In genomic region chr16:88519938-88520653, GRCh38 we compare ENCODE assay signal across 17 cellular contexts. TPM values are rescaled to one million over a fixed set of nuclear protein-coding genes. Genes with fewer than 3 reads are reported as not detected.
DNase-seq lines count a peak whose midpoint lies in the region; ATAC-seq, FAIRE-seq and TF ChIP-seq lines count a peak whose summit lies in the region.
"Had no signal": no experiment of that assay in that cellular context is flagged by ENCODE, and none has a peak within 500 bp of the region (broad histone marks: within the 10 kb centered on the region; RNA-seq: fewer than 3 reads in every experiment).

No MANE protein-coding gene starts in this region.

- 87% methylated on average over 3 of the region's 3 CpGs for WGBS in K562 (ENCODE audit: insufficient coverage, low coverage, missing lambda C conversion rate)

- DNase-seq in T-helper 2 cell treated with Interferon-gamma antibody and Interleukin-4, amounts not matched to agents 5 μg/mL and 100 μg/mL, for 36 hours (ENCODE audit: low spot score), result no peak
- no peak for DNase-seq in T-helper 2 cell
- DNase-seq in K562 (ENCODE audit: extremely low read depth in 1 of 4, low spot score in 3 of 4), result no peak
- no peak for DNase-seq in type B pancreatic cell (ENCODE audit: extremely low spot score, unreplicated experiment)
- DNase-seq in foreskin fibroblast, result no peak
- DNase-seq in activated CD8-positive, alpha-beta memory T cell treated with anti-CD3 and anti-CD28 coated beads, Interleukin-2, amount 50 U/mL, for 4 hours, result no peak
- DNase-seq: Caco-2; CD8-positive, alpha-beta T cell; DND-41; GDM1; HCEC 1CT had no signal

- H3K9me3 ChIP-seq in HEK293 (ENCODE audit: control insufficient read depth, insufficient read depth, low read depth, low read length) (no peaks in the 10 kb centered on the region), K562 (replicated peaks; ENCODE audit: control insufficient read depth, insufficient read depth, low read depth, low read length) (no peaks in the 10 kb centered on the region)
- H3K9me3 ChIP-seq: Caco-2 had no signal

- intact Hi-C loops in K562 (cut with micrococcal nuclease), result no loop called here

- H2AFZ ChIP-seq in K562 (ENCODE audit: low read depth, low read length), result no peak overlapping the region

- H3K4me1 Mint-ChIP-seq in T-helper 2 cell treated with Interferon-gamma antibody and Interleukin-4, amounts not matched to agents 5 μg/mL and 100 μg/mL, for 36 hours (ENCODE audit: low read depth), result no peaks in the 10 kb centered on the region
- H3K4me1 Mint-ChIP-seq in type B pancreatic cell (ENCODE audit: unreplicated experiment), result peaks cover 5% of the 10 kb centered on the region
- H3K4me1 Mint-ChIP-seq: CD14-positive monocyte, IgD-negative memory B cell had no signal

- peaks cover 11% of the 10 kb centered on the region for H3K9me1 ChIP-seq in K562 (ENCODE audit: control insufficient read depth, insufficient read depth, low read length)

- no peak for FAIRE-seq in K562 (lab: Jason Lieb, UNC)
- FAIRE-seq: GM12892 had no signal

- TF ChIP-seq POLR2A in K562 (conservative IDR thresholded peaks at IDR 0.05), result peak; percentile 62; the same call in 1 of the 2 replicates

- peaks cover 2% of the 10 kb centered on the region for H3K36me3 Mint-ChIP-seq in T-helper 2 cell treated with Interferon-gamma antibody and Interleukin-4, amounts not matched to agents 5 μg/mL and 100 μg/mL, for 36 hours (ENCODE audit: low read depth)
- no peaks in the 10 kb centered on the region for H3K36me3 Mint-ChIP-seq in type B pancreatic cell
- H3K36me3 Mint-ChIP-seq: CD14-positive monocyte; CD8-positive, alpha-beta T cell had no signal

- peak overlapping the region; percentile 33 for H3K27ac Mint-ChIP-seq in T-helper 2 cell treated with Interferon-gamma antibody and Interleukin-4, amounts not matched to agents 5 μg/mL and 100 μg/mL, for 36 hours
- peak overlapping the region; percentile 24 for H3K27ac Mint-ChIP-seq in type B pancreatic cell
- H3K27ac Mint-ChIP-seq: CD14-positive monocyte; CD8-positive, alpha-beta T cell; IgD-negative memory B cell had no signal

- H3K4me1 ChIP-seq in HEK293 (ENCODE audit: control insufficient read depth, insufficient read depth, low read length) (no peaks in the 10 kb centered on the region), K562 (replicated peaks in 1 of 2; ENCODE audit: control insufficient read depth in 2 of 2, insufficient read depth in 2 of 2, low read length in 2 of 2) (peaks cover 13 to 51% of the 10 kb centered on the region in 2 experiments)

- no peak overlapping the region for H3K4me2 ChIP-seq in K562 (ENCODE audit: insufficient read depth, low read length)

- in situ Hi-C loops in K562 (cut with MboI), result loop anchor here (10.0 kb wide), 1 partner anchor 75 kb away; no protein-coding TSS in a partner anchor

- ATAC-seq in K562, result no peak
- ATAC-seq: CD8-positive, alpha-beta T cell had no signal

- H3K36me3 ChIP-seq in HEK293 (ENCODE audit: control insufficient read depth in 2 of 2, insufficient read depth in 1 of 2, low read length in 2 of 2), result peaks cover 0 to 7% of the 10 kb centered on the region in 2 experiments; a peak in 1 of 3 replicates
- peaks cover 30% of the 10 kb centered on the region; the same call in 2 of the 3 replicates for H3K36me3 ChIP-seq in K562 (ENCODE audit: control insufficient read depth, insufficient read depth, low read length)

- H4K20me1 ChIP-seq in K562 (replicated peaks; ENCODE audit: control insufficient read depth, insufficient read depth, low read length), result peaks cover 20% of the 10 kb centered on the region

- no peak overlapping the region for H3K4me3 ChIP-seq in HEK293 (ENCODE audit: low read depth, low read length)
- no peak overlapping the region for H3K4me3 ChIP-seq in K562
- no peak overlapping the region for H3K4me3 ChIP-seq in foreskin fibroblast (ENCODE audit: low read depth in 1 of 2, low read length in 2 of 2)

- no peak overlapping the region for H3K9ac ChIP-seq in K562 (ENCODE audit: insufficient read depth in 1 of 2, low read depth in 2 of 2, low read length in 2 of 2)

- H3K27me3 ChIP-seq in K562 (ENCODE audit: control insufficient read depth in 2 of 2, insufficient read depth in 2 of 2, low read length in 2 of 2), result no peaks in the 10 kb centered on the region

- CTCF ChIA-PET in HEK293 (lab: Yijun Ruan, JAX), result no interaction called here
- CTCF ChIA-PET in K562 (lab: Yijun Ruan, JAX; ENCODE audit: low intra/inter-chr PET ratio), result no interaction called here

- no peak overlapping the region for H3K4me3 Mint-ChIP-seq in T-helper 2 cell treated with Interferon-gamma antibody and Interleukin-4, amounts not matched to agents 5 μg/mL and 100 μg/mL, for 36 hours
- no peak overlapping the region for H3K4me3 Mint-ChIP-seq in type B pancreatic cell
- H3K4me3 Mint-ChIP-seq: CD14-positive monocyte; CD8-positive, alpha-beta T cell; IgD-negative memory B cell had no signal

- BruUV-seq in K562 (replicated peaks; lab: Mats Ljungman, UMichigan), result no TSS peak

- no peaks in the 10 kb centered on the region for H3K79me2 ChIP-seq in K562 (ENCODE audit: control insufficient read depth, insufficient read depth, low read length)

- H3K27me3 Mint-ChIP-seq in T-helper 2 cell treated with Interferon-gamma antibody and Interleukin-4, amounts not matched to agents 5 μg/mL and 100 μg/mL, for 36 hours (ENCODE audit: low read depth), result no peaks in the 10 kb centered on the region
- no peaks in the 10 kb centered on the region for H3K27me3 Mint-ChIP-seq in type B pancreatic cell
- H3K27me3 Mint-ChIP-seq: IgD-negative memory B cell had no signal

- TF ChIP-seq EP300 in K562 (IDR thresholded peaks at IDR 0.05; ENCODE audit: low read length), result no peak

- peaks cover 14% of the 10 kb centered on the region for H3K9me3 Mint-ChIP-seq in T-helper 2 cell treated with Interferon-gamma antibody and Interleukin-4, amounts not matched to agents 5 μg/mL and 100 μg/mL, for 36 hours
- H3K9me3 Mint-ChIP-seq in type B pancreatic cell, result no peaks in the 10 kb centered on the region
- H3K9me3 Mint-ChIP-seq: CD8-positive, alpha-beta T cell; IgD-negative memory B cell had no signal

- POLR2A ChIA-PET in HEK293 (lab: Yijun Ruan, JAX) (no interaction called here), K562 (lab: Yijun Ruan, JAX) (no interaction called here)

- TF ChIP-seq RAD21 in K562 (CRISPR knock-in tag; conservative IDR thresholded peaks at IDR 0.05 in 1 of 2, IDR thresholded peaks at IDR 0.05 in 1 of 2), result no peak

- no peak overlapping the region for H3K27ac ChIP-seq in HEK293 (ENCODE audit: extremely low read depth, low read depth, low read length)
- no peak overlapping the region for H3K27ac ChIP-seq in K562 (ENCODE audit: extremely low read depth, low read depth, low read length)
- H3K27ac ChIP-seq: 22Rv1, HL-60 had no signal

- TF ChIP-seq CTCF in HEK293 (tag by site-specific recombination; IDR thresholded peaks at IDR 0.05) (no peak), K562 (IDR thresholded peaks at IDR 0.05 in 2 of 3, conservative IDR thresholded peaks at IDR 0.05 in 1 of 3; ENCODE audit: insufficient read depth in 2 of 3, low read depth in 1 of 3, low read length in 3 of 3) (no peak), type B pancreatic cell (conservative IDR thresholded peaks at IDR 0.05) (no peak), foreskin fibroblast (IDR thresholded peaks at IDR 0.05; ENCODE audit: low read depth, low read length) (no peak)

TF ChIP-seq in HEK293, 187 proteins besides CTCF, POLR2A, EP300 and RAD21:
- TF ChIP-seq ZNF366 (tag by site-specific recombination; conservative IDR thresholded peaks at IDR 0.05) (peak; percentile 90), ZNF610 (tag by site-specific recombination; IDR thresholded peaks at IDR 0.05; ENCODE audit: borderline replicate concordance) (no peak), ZBTB17 (tag by site-specific recombination; IDR thresholded peaks at IDR 0.05) (peak; percentile 98), ZFHX2 (tag by site-specific recombination; conservative IDR thresholded peaks at IDR 0.05) (peak; percentile 78), EGR2 (tag by site-specific recombination; IDR thresholded peaks at IDR 0.05; ENCODE audit: low read depth) (peak; percentile 92)

TF ChIP-seq in K562, 482 proteins besides CTCF, POLR2A, EP300 and RAD21:
- TF ChIP-seq SUPT5H (IDR thresholded peaks at IDR 0.05) (peak; percentile 19), JUNB (CRISPR knock-in tag; conservative IDR thresholded peaks at IDR 0.05) (no peak)

RNA-seq across cellular contexts. Expression of gene ZC3H18, which starts 50.1 kb away (rescaled TPM):
- total RNA-seq in K562 (2011; cell fraction: chromatin; rRNA removed; ENCODE audit: low replicate concordance), result 74.4 and 112 TPM in 2 replicates
- 51.3 and 61.4 TPM in 2 replicates for total RNA-seq in K562 (2011; cell fraction: nucleolus; rRNA removed)
- total RNA-seq in K562 (2011; cell fraction: nucleoplasm; rRNA removed), result 61.1 and 63.4 TPM in 2 replicates
- total RNA-seq in K562 (2014; rRNA removed), result 26.9 and 35.1 TPM in 2 replicates
- 16.0 and 16.3 TPM in 2 replicates for total RNA-seq in K562 (2014; rRNA removed; fragmentation: Illumina TruSeq; extraction: Trizol)
- 31.1 and 33.9 TPM in 2 replicates for total RNA-seq in K562 (2015; rRNA removed; fragmentation: Illumina TruSeq; extraction: Trizol)
- 81.3 and 88.7 TPM in 2 replicates for total RNA-seq in K562 (2021)
- 12.5 and 15.8 TPM in 2 replicates for polyA plus RNA-seq in K562 (2011; rRNA removed)
- 10.1 and 15.8 TPM in 2 replicates for polyA plus RNA-seq in K562 (2011; cell fraction: cytosol; rRNA removed)
- polyA plus RNA-seq in K562 (2011; cell fraction: nucleus; rRNA removed), result 43.3 and 65.6 TPM in 2 replicates
- polyA plus RNA-seq in K562 (2012), result 57.6 and 59.2 TPM in 2 replicates
- polyA plus RNA-seq in K562 (2014; fragmentation: Illumina TruSeq; extraction: Trizol), result 60.7 and 65.3 TPM in 2 replicates
- 1 to 10 TPM; 1.7 to 2.0 TPM for polyA plus RNA-seq in K562 (2014; fragmentation: Nextera tagmentation; extraction: Ambion mirVana)
- 37.1 and 49.2 TPM in 2 replicates for polyA plus RNA-seq in K562 (2014; rRNA removed)
- 7.9 and 9.1 TPM in 2 replicates for polyA minus RNA-seq in K562 (2011; rRNA and poly(A)+ RNA removed)
- 23.7 and 30.6 TPM in 2 replicates for polyA minus RNA-seq in K562 (2011; cell fraction: cytosol; rRNA and poly(A)+ RNA removed)
- 17.5 and 19.1 TPM in 2 replicates for polyA minus RNA-seq in K562 (2011; cell fraction: nucleus; rRNA and poly(A)+ RNA removed)
- total RNA-seq in type B pancreatic cell (ENCODE audit: low replicate concordance), result 56.5 and 70.2 TPM in 2 replicates
